ENCODE assay signal across 9 cellular contexts in the genomic region with DNA sequence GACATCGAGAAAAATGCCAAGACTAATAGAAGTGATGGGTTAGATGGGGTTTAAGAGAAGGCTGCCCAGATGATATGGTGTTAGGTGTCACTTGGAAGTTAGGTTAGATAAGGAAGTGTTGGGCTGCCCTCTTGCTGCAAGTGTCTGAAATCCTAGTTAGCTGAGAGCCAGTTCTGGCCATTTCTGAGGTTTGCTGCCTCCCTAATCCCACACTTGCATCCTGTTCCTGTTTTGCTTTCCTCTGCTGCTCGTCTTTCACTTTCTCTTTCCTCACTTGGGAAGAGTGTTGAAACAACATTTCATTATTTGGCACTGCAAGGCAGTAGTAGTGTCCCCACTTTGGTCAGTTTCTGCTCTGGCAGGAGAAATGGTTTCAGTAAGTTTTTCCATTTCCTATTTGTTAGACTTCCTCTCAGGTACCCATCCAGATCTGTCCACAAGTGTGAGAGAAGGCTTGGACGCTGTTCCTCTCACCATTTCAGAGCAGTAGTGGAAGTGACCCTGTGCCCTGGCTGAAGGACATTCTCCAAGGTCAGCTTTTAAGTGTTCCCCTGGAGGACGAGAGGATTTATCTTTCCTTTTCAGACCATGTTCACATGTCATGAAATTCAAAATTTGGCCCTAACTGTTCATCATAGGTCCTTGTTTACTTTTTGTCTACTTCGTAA.
DNase-seq lines count a peak whose midpoint lies in the region; ATAC-seq and TF ChIP-seq lines count a peak whose summit lies in the region.
"Had no signal": no experiment of that assay in that cellular context is flagged by ENCODE, and none has a peak within 500 bp of the region (broad histone marks: within the 10 kb centered on the region; RNA-seq: fewer than 3 reads in every experiment).

No MANE protein-coding gene starts in this region.

- H2AFZ ChIP-seq in SK-N-SH (ENCODE audit: low read depth): no peak overlapping the region

- H4K20me1 ChIP-seq in SK-N-SH (ENCODE audit: insufficient read depth): no peaks in the 10 kb centered on the region

- DNase-seq in G401 (ENCODE audit: low spot score) (peak; percentile 22), SK-N-SH (no peak), globus pallidus (ENCODE audit: low spot score) (peak; percentile 36), retinal pigment epithelial cell (ENCODE audit: low read depth) (no peak), NCI-H345 treated with DMSO at 0.1 percent for 48 hours (lab: John Stamatoyannopoulos, UW; ENCODE audit: unreplicated experiment) (no peak), NCI-H1092 treated with DMSO at 0.1 percent for 48 hours (lab: John Stamatoyannopoulos, UW) (no peak)
- no peak for DNase-seq in naive thymus-derived CD8-positive, alpha-beta T cell
- DNase-seq: NCI-H345 had no signal

- H3K27ac ChIP-seq in SK-N-SH (ENCODE audit: low read depth in 2 of 2, low read length in 1 of 2): no peak overlapping the region

- CTCF ChIA-PET in SK-N-SH (lab: Yijun Ruan, JAX): no interaction called here

- H3K9me3 ChIP-seq in SK-N-SH: no peaks in the 10 kb centered on the region

- peak overlapping the region; percentile 15 for H3K4me2 ChIP-seq in SK-N-SH

- peaks cover 0 to 12% (median 3%) of the 10 kb centered on the region in 5 donors for H3K27me3 Mint-ChIP-seq in naive thymus-derived CD8-positive, alpha-beta T cell

- no peaks in the 10 kb centered on the region for H3K4me1 ChIP-seq in SK-N-SH (ENCODE audit: control insufficient read depth in 1 of 2, insufficient read depth in 2 of 2, low read depth in 1 of 2, low read length in 1 of 2)

- 0 out of 2 replicates have a peak, but pooled peaks have one; percentile 16 for TF ChIP-seq RAD21 in SK-N-SH (IDR thresholded peaks at IDR 0.05; ENCODE audit: low read length)

- TF ChIP-seq CTCF in SK-N-SH (IDR thresholded peaks at IDR 0.05) (peak; percentile 23; the same call in 1 of the 2 replicates), retinal pigment epithelial cell (conservative IDR thresholded peaks at IDR 0.05; ENCODE audit: low read depth, low read length) (peak; percentile 58)

- peaks cover 0 to 9% (median 1%) of the 10 kb centered on the region in 9 donors for H3K9me3 Mint-ChIP-seq in naive thymus-derived CD8-positive, alpha-beta T cell

- POLR2A ChIA-PET in SK-N-SH (lab: Yijun Ruan, JAX): no interaction called here
- POLR2A ChIA-PET in naive thymus-derived CD8-positive, alpha-beta T cell (lab: Charles Lee): no interaction called here

- no peaks in the 10 kb centered on the region for H3K79me2 ChIP-seq in SK-N-SH (ENCODE audit: insufficient read depth)

- TF ChIP-seq EP300 in SK-N-SH (IDR thresholded peaks at IDR 0.05; ENCODE audit: borderline replicate concordance in 1 of 2, low read depth in 1 of 2, low read length in 1 of 2): no peak

- no peak overlapping the region for H3K4me3 Mint-ChIP-seq in naive thymus-derived CD8-positive, alpha-beta T cell

- in situ Hi-C loops in G401 (cut with HindIII; ENCODE audit: low sequenced_read_pairs): no loop called here

- H3K9me2 ChIP-seq in SK-N-SH: no peaks in the 10 kb centered on the region

- H3K36me3 ChIP-seq in SK-N-SH (replicated peaks in 1 of 2; ENCODE audit: control insufficient read depth in 1 of 2, insufficient read depth in 2 of 2, low read length in 1 of 2): no peaks in the 10 kb centered on the region

- no peak overlapping the region for H3K27ac Mint-ChIP-seq in naive thymus-derived CD8-positive, alpha-beta T cell

- H3K36me3 Mint-ChIP-seq in naive thymus-derived CD8-positive, alpha-beta T cell: no peaks in the 10 kb centered on the region

- H3F3A ChIP-seq in SK-N-SH (replicated peaks; ENCODE audit: insufficient read depth): no peaks in the 10 kb centered on the region

- H3K27me3 ChIP-seq in SK-N-SH (ENCODE audit: insufficient read depth): no peaks in the 10 kb centered on the region

- WGBS in SK-N-SH (ENCODE audit: low lambda C conversion rate): 3% methylated on average over 5 of the region's 5 CpGs

- ATAC-seq in naive thymus-derived CD8-positive, alpha-beta T cell: no peak
- no peak for ATAC-seq in HG02981 (IDR thresholded peaks at IDR 0.05; ENCODE audit: unreplicated experiment)

- H3K9ac ChIP-seq in SK-N-SH: no peak overlapping the region

- H3K4me3 ChIP-seq in SK-N-SH (ENCODE audit: low read depth in 2 of 2, low read length in 1 of 2) (peak overlapping the region in 1 of 2 experiments; percentile 43; a peak in 1 of 4 replicates), retinal pigment epithelial cell (ENCODE audit: low read length) (no peak overlapping the region)

- peaks cover 0 to 2% (median 0%) of the 10 kb centered on the region in 4 donors for H3K4me1 Mint-ChIP-seq in naive thymus-derived CD8-positive, alpha-beta T cell

TF ChIP-seq in SK-N-SH, 30 proteins besides CTCF, POLR2A, EP300 and RAD21:
- TF ChIP-seq TEAD4 (IDR thresholded peaks at IDR 0.05; ENCODE audit: borderline replicate concordance, insufficient read depth) (no peak), FOXM1 (IDR thresholded peaks at IDR 0.05; ENCODE audit: low read depth) (no peak), FOXJ3 (CRISPR knock-in tag; IDR thresholded peaks at IDR 0.05) (no peak), RCOR1 (IDR thresholded peaks at IDR 0.05; ENCODE audit: low read length) (no peak), FOSL2 (IDR thresholded peaks at IDR 0.05; ENCODE audit: borderline replicate concordance, low read depth) (no peak), SIN3A (IDR thresholded peaks at IDR 0.05; ENCODE audit: borderline replicate concordance, low read depth, low read length) (no peak), GABPA (IDR thresholded peaks at IDR 0.05; ENCODE audit: low read depth) (no peak), GATA2 (CRISPR knock-in tag; IDR thresholded peaks at IDR 0.05) (no peak), NRF1 (IDR thresholded peaks at IDR 0.05; ENCODE audit: low read depth, low read length) (no peak)
- TF ChIP-seq, protein P1, sequence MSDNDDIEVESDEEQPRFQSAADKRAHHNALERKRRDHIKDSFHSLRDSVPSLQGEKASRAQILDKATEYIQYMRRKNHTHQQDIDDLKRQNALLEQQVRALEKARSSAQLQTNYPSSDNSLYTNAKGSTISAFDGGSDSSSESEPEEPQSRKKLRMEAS (IDR thresholded peaks at IDR 0.05; ENCODE audit: low read depth): no peak
- TF ChIP-seq, protein P2, sequence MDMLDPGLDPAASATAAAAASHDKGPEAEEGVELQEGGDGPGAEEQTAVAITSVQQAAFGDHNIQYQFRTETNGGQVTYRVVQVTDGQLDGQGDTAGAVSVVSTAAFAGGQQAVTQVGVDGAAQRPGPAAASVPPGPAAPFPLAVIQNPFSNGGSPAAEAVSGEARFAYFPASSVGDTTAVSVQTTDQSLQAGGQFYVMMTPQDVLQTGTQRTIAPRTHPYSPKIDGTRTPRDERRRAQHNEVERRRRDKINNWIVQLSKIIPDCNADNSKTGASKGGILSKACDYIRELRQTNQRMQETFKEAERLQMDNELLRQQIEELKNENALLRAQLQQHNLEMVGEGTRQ (IDR thresholded peaks at IDR 0.05; ENCODE audit: borderline replicate concordance, low read depth, low read length): no peak
- TF ChIP-seq, protein P3, sequence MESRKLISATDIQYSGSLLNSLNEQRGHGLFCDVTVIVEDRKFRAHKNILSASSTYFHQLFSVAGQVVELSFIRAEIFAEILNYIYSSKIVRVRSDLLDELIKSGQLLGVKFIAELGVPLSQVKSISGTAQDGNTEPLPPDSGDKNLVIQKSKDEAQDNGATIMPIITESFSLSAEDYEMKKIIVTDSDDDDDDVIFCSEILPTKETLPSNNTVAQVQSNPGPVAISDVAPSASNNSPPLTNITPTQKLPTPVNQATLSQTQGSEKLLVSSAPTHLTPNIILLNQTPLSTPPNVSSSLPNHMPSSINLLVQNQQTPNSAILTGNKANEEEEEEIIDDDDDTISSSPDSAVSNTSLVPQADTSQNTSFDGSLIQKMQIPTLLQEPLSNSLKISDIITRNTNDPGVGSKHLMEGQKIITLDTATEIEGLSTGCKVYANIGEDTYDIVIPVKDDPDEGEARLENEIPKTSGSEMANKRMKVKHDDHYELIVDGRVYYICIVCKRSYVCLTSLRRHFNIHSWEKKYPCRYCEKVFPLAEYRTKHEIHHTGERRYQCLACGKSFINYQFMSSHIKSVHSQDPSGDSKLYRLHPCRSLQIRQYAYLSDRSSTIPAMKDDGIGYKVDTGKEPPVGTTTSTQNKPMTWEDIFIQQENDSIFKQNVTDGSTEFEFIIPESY (IDR thresholded peaks at IDR 0.05; ENCODE audit: borderline replicate concordance, low read depth): no peak

Comparison
In these comparisons a context has a peak if more than half of its experiments do, and no peak if none do; other contexts are left out.
1. DNase-seq: peak in G401 (single experiment) and globus pallidus (single experiment); none in SK-N-SH (single experiment), retinal pigment epithelial cell (single experiment), naive thymus-derived CD8-positive, alpha-beta T cell (0 of 10), NCI-H345 treated with DMSO at 0.1 percent for 48 hours (single experiment) and NCI-H1092 treated with DMSO at 0.1 percent for 48 hours (single experiment).